1 cellular context compared by ENCODE assay signal in the genomic region with DNA sequence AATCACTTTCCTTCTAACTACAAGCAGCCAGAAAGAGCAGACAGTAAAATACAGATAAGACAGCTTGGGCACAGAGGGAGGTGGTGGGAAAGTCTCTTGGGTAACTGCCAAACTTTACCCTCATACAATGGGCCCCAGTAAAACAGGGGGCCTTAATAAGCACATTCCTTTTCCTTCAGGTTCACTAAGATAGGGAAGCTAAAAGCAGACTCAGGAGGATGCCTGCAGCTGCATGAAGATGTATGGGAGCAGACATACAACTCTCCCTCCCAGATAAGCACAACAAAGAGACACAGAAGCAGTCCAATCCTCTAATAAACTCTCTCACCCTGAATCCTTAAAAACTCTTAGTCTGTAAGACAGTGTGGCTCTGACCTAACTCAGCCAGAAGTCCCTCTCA.
TF ChIP-seq lines count a peak whose summit lies in the region.

No MANE protein-coding gene starts in this region.

TF ChIP-seq in H1, 55 proteins besides CTCF, POLR2A, EP300 and RAD21:
- TF ChIP-seq POLR2AphosphoS5 (IDR thresholded peaks at IDR 0.05; ENCODE audit: low read depth, low read length): peak; percentile 54; the same call in 1 of the 2 replicates
- TF ChIP-seq TCF12 (IDR thresholded peaks at IDR 0.05; ENCODE audit: low read depth, low read length): peak; percentile 76; the same call in 1 of the 2 replicates
- no peak for TF ChIP-seq SIRT6 (IDR thresholded peaks at IDR 0.05; ENCODE audit: low read length)
- peak; percentile 29; the same call in 1 of the 2 replicates for TF ChIP-seq TEAD4 (IDR thresholded peaks at IDR 0.05; ENCODE audit: low read depth, low read length)
- no peak for TF ChIP-seq SIN3A (conservative IDR thresholded peaks at IDR 0.05 in 1 of 2, IDR thresholded peaks at IDR 0.05 in 1 of 2; ENCODE audit: low read depth in 1 of 2, low read length in 2 of 2)
- no peak for TF ChIP-seq ZNF274 (IDR thresholded peaks at IDR 0.05; ENCODE audit: borderline replicate concordance, extremely low read depth, low read length)
